In genomic region chr1:181097242-181097641, GRCh38 we compare ENCODE assay signal across 16 cellular contexts. TPM values are rescaled to one million over a fixed set of nuclear protein-coding genes. Genes with fewer than 3 reads are reported as not detected.
A peak's percentile ranks its signal among the peaks of the same experiment; 100 is the strongest.
DNase-seq lines count a peak whose midpoint lies in the region; ATAC-seq and TF ChIP-seq lines count a peak whose summit lies in the region.
"Had no signal": no experiment of that assay in that cellular context is flagged by ENCODE, and none has a peak within 500 bp of the region (broad histone marks: within the 10 kb centered on the region; RNA-seq: fewer than 3 reads in every experiment).

No MANE protein-coding gene starts in this region.

- 63% methylated on average over 7 of the region's 7 CpGs for WGBS in suprapubic skin

- no peak overlapping the region for H3K4me3 ChIP-seq in SJCRH30
- H3K4me3 ChIP-seq in suprapubic skin = no peak overlapping the region
- H3K4me3 ChIP-seq: skin epidermis had no signal

- peaks cover 76% of the 10 kb centered on the region for H3K4me1 Mint-ChIP-seq in activated CD4-positive, alpha-beta T cell treated with anti-CD3 and anti-CD28 coated beads, Interleukin-2, amount 10 ng/mL, durations not matched to agents 24 days and 14 days

- H3K36me3 ChIP-seq in SJCRH30 (peaks cover 10% of the 10 kb centered on the region), suprapubic skin (peaks cover 4% of the 10 kb centered on the region)

- peak overlapping the region; percentile 88 for H3K27ac ChIP-seq in SJCRH30
- H3K27ac ChIP-seq in suprapubic skin = peak overlapping the region; percentile 45
- H3K27ac ChIP-seq: KMS-11 had no signal

- H3K27ac Mint-ChIP-seq in activated CD4-positive, alpha-beta T cell treated with anti-CD3 and anti-CD28 coated beads, Interleukin-2, amount 10 ng/mL, durations not matched to agents 24 days and 14 days = no peak overlapping the region

- no peak for DNase-seq in activated CD4-positive, alpha-beta T cell treated with anti-CD3 and anti-CD28 coated beads, Interleukin-2, amount 10 ng/mL, durations not matched to agents 24 days and 14 days
- no peak for DNase-seq in activated CD4-positive, alpha-beta T cell treated with anti-CD3 and anti-CD28 coated beads for 48 hours
- DNase-seq in SJCRH30 = peak; percentile 85 to 91
- DNase-seq in iris pigment epithelial cell (ENCODE audit: low read depth) = peak; percentile 43
- DNase-seq in suprapubic skin (ENCODE audit: low spot score in 2 of 2) = peak in 1 of 2 donors; percentile 55
- DNase-seq in NCI-H774 (lab: John Stamatoyannopoulos, UW) = no peak
- DNase-seq: ACHN, activated T-cell treated with anti-CD3 and anti-CD28 coated beads for 4 hours, aorta, DMS53, NCI-H446 treated with DMSO at 0.1 percent for 48 hours, SHP77 treated with DMSO at 0.1 percent for 48 hours had no signal

- H3K27me3 Mint-ChIP-seq in activated CD4-positive, alpha-beta T cell treated with anti-CD3 and anti-CD28 coated beads, Interleukin-2, amount 10 ng/mL, durations not matched to agents 24 days and 14 days = no peaks in the 10 kb centered on the region

- H3K9me3 Mint-ChIP-seq in activated CD4-positive, alpha-beta T cell treated with anti-CD3 and anti-CD28 coated beads, Interleukin-2, amount 10 ng/mL, durations not matched to agents 24 days and 14 days = no peaks in the 10 kb centered on the region

- peak overlapping the region; percentile 25 for H3K4me3 Mint-ChIP-seq in activated CD4-positive, alpha-beta T cell treated with anti-CD3 and anti-CD28 coated beads, Interleukin-2, amount 10 ng/mL, durations not matched to agents 24 days and 14 days

- intact Hi-C loops in activated CD4-positive, alpha-beta T cell treated with anti-CD3 and anti-CD28 coated beads, Interleukin-2, amount 10 ng/mL, durations not matched to agents 24 days and 14 days (cut with micrococcal nuclease) = loop anchor here (10.0 kb wide), 2 partner anchors 298 to 1518 kb away; no protein-coding TSS in a partner anchor

- peaks cover 32% of the 10 kb centered on the region for H3K36me3 Mint-ChIP-seq in activated CD4-positive, alpha-beta T cell treated with anti-CD3 and anti-CD28 coated beads, Interleukin-2, amount 10 ng/mL, durations not matched to agents 24 days and 14 days (ENCODE audit: low read depth)

- H3K27me3 ChIP-seq in SJCRH30 (no peaks in the 10 kb centered on the region), suprapubic skin (no peaks in the 10 kb centered on the region)

- no peak for TF ChIP-seq CTCF in suprapubic skin (IDR thresholded peaks at IDR 0.05)

- TF ChIP-seq EP300 in suprapubic skin (IDR thresholded peaks at IDR 0.05) = no peak

- ATAC-seq in HG03439 (IDR thresholded peaks at IDR 0.05; ENCODE audit: unreplicated experiment) = no peak
- no peak for ATAC-seq in GM21723 (IDR thresholded peaks at IDR 0.05; ENCODE audit: unreplicated experiment)

- no peak for TF ChIP-seq POLR2A in suprapubic skin (IDR thresholded peaks at IDR 0.05)

- peaks cover 79% of the 10 kb centered on the region for H3K4me1 ChIP-seq in SJCRH30
- peaks cover 80% of the 10 kb centered on the region for H3K4me1 ChIP-seq in suprapubic skin

- no peaks in the 10 kb centered on the region for H3K9me3 ChIP-seq in SJCRH30 (replicated peaks)
- no peaks in the 10 kb centered on the region for H3K9me3 ChIP-seq in suprapubic skin

RNA-seq across cellular contexts. Expression of gene IER5, which starts 8.7 kb away (rescaled TPM):
- 48.3 and 48.6 TPM in 2 replicates for total RNA-seq in activated CD4-positive, alpha-beta T cell treated with anti-CD3 and anti-CD28 coated beads, Interleukin-2, amount 10 ng/mL, durations not matched to agents 24 days and 14 days
- total RNA-seq in SJCRH30 (2014; rRNA removed; shearing (Covaris generic)) = 30.3 and 31.9 TPM in 2 replicates
- 10 to 100 TPM; 11.3 to 30.4 (median 24.4) TPM for total RNA-seq in suprapubic skin

Comparison
In these comparisons a context has a peak if more than half of its experiments do, and no peak if none do; other contexts are left out.
1. DNase-seq: peak in SJCRH30 (2 of 2) and iris pigment epithelial cell (single experiment); none in activated CD4-positive, alpha-beta T cell treated with anti-CD3 and anti-CD28 coated beads, Interleukin-2, amount 10 ng/mL, durations not matched to agents 24 days and 14 days (single experiment), activated CD4-positive, alpha-beta T cell treated with anti-CD3 and anti-CD28 coated beads for 48 hours (single experiment) and NCI-H774 (single experiment).